Comparison of ENCODE assay signal across 10 cellular contexts in genomic region chr16:6016530-6017184, GRCh38.
DNase-seq lines count a peak whose midpoint lies in the region; ATAC-seq and TF ChIP-seq lines count a peak whose summit lies in the region.
"Had no signal": no experiment of that assay in that cellular context is flagged by ENCODE, and none has a peak within 500 bp of the region (broad histone marks: within the 10 kb centered on the region; RNA-seq: fewer than 3 reads in every experiment).

No MANE protein-coding gene starts in this region.

- CTCF ChIA-PET in BJ (lab: Yijun Ruan, JAX), result interaction anchor here (0.7 to 1.9 kb wide), 4 partner anchors 63 to 627 kb away, joined by 3 to 9 read pairs (median 3); no protein-coding TSS in a partner anchor

- H3K27me3 ChIP-seq in BJ (ENCODE audit: control insufficient read depth, insufficient read depth, low read length) (no peaks in the 10 kb centered on the region), HL-60 (ENCODE audit: insufficient read depth, poor library complexity, severe bottlenecking) (peaks cover 20% of the 10 kb centered on the region), iPS DF 6.9 (ENCODE audit: control insufficient read depth, insufficient read depth, low read length) (peaks cover 8% of the 10 kb centered on the region; the same call in 1 of the 2 replicates), heart right ventricle (peaks cover 11 to 62% (median 41%) of the 10 kb centered on the region in 7 donors)

- H3K4me1 ChIP-seq in iPS DF 6.9 (ENCODE audit: control insufficient read depth, insufficient read depth, low read length) (no peaks in the 10 kb centered on the region), heart right ventricle (peaks cover 0 to 6% (median 0%) of the 10 kb centered on the region in 9 donors)

- no peak for ATAC-seq in heart right ventricle

- H3K27me3 Mint-ChIP-seq in activated T-helper 2 cell treated with anti-CD3 and anti-CD28 coated beads, Interferon-gamma antibody, Interleukin-2, Interleukin-4, amounts not matched to agents 10 μg/mL and 5 μg/mL and 100 μg/mL, durations not matched to agents 14 hours and 24 hours and 36 hours (ENCODE audit: low read depth), result peaks cover 5% of the 10 kb centered on the region

- H3K4me1 Mint-ChIP-seq in activated T-helper 2 cell treated with anti-CD3 and anti-CD28 coated beads, Interferon-gamma antibody, Interleukin-2, Interleukin-4, amounts not matched to agents 10 μg/mL and 5 μg/mL and 100 μg/mL, durations not matched to agents 14 hours and 24 hours and 36 hours (ENCODE audit: low read depth), result no peaks in the 10 kb centered on the region
- H3K4me1 Mint-ChIP-seq: activated naive CD8-positive, alpha-beta T cell treated with anti-CD3 and anti-CD28 coated beads for 36 hours had no signal

- H3K36me3 ChIP-seq in BJ (ENCODE audit: control insufficient read depth, insufficient read depth, low read length), result no peaks in the 10 kb centered on the region
- H3K36me3 ChIP-seq in iPS DF 6.9 (ENCODE audit: control insufficient read depth, insufficient read depth, low read length), result no peaks in the 10 kb centered on the region
- no peaks in the 10 kb centered on the region for H3K36me3 ChIP-seq in heart right ventricle

- intact Hi-C loops in heart right ventricle (cut with DNase I), result no loop called here
- intact Hi-C loops in activated T-helper 2 cell treated with anti-CD3 and anti-CD28 coated beads, Interferon-gamma antibody, Interleukin-2, Interleukin-4, amounts not matched to agents 10 μg/mL and 5 μg/mL and 100 μg/mL, durations not matched to agents 14 hours and 24 hours and 36 hours (cut with micrococcal nuclease), result no loop called here

- TF ChIP-seq CTCF in BJ (IDR thresholded peaks at IDR 0.05; ENCODE audit: insufficient read depth, low read depth, low read length) (peak; percentile 33), HL-60 (IDR thresholded peaks at IDR 0.05; ENCODE audit: insufficient read depth, low read length) (peak; percentile 11), heart right ventricle (IDR thresholded peaks at IDR 0.05) (peak in 1 of 9 donors; percentile 10)

- no peaks in the 10 kb centered on the region for H3K36me3 Mint-ChIP-seq in activated T-helper 2 cell treated with anti-CD3 and anti-CD28 coated beads, Interferon-gamma antibody, Interleukin-2, Interleukin-4, amounts not matched to agents 10 μg/mL and 5 μg/mL and 100 μg/mL, durations not matched to agents 14 hours and 24 hours and 36 hours (ENCODE audit: low read depth)
- H3K36me3 Mint-ChIP-seq: activated naive CD8-positive, alpha-beta T cell treated with anti-CD3 and anti-CD28 coated beads for 36 hours had no signal

- WGBS in iPS DF 6.9 (ENCODE audit: insufficient coverage, insufficient read length), result no CpG with 5 or more reads among the region's 2 CpGs
- 13 to 14% methylated on average over 2 of the region's 2 CpGs for WGBS in heart right ventricle, 2 donors

- POLR2A ChIA-PET in BJ (lab: Charles Lee), result no interaction called here

- no peak overlapping the region for H3K27ac Mint-ChIP-seq in activated T-helper 2 cell treated with anti-CD3 and anti-CD28 coated beads, Interferon-gamma antibody, Interleukin-2, Interleukin-4, amounts not matched to agents 10 μg/mL and 5 μg/mL and 100 μg/mL, durations not matched to agents 14 hours and 24 hours and 36 hours
- H3K27ac Mint-ChIP-seq: activated naive CD8-positive, alpha-beta T cell treated with anti-CD3 and anti-CD28 coated beads for 36 hours had no signal

- H3K4me3 ChIP-seq in BJ (ENCODE audit: low read depth, low read length) (no peak overlapping the region), HL-60 (replicated peaks; ENCODE audit: insufficient read depth, low read length) (no peak overlapping the region), iPS DF 6.9 (ENCODE audit: low read length) (no peak overlapping the region), heart right ventricle (no peak overlapping the region)

- no peak overlapping the region for H3K4me3 Mint-ChIP-seq in activated T-helper 2 cell treated with anti-CD3 and anti-CD28 coated beads, Interferon-gamma antibody, Interleukin-2, Interleukin-4, amounts not matched to agents 10 μg/mL and 5 μg/mL and 100 μg/mL, durations not matched to agents 14 hours and 24 hours and 36 hours (ENCODE audit: low read depth)
- H3K4me3 Mint-ChIP-seq: activated naive CD8-positive, alpha-beta T cell treated with anti-CD3 and anti-CD28 coated beads for 36 hours had no signal

- H3K9me3 ChIP-seq in iPS DF 6.9 (ENCODE audit: control insufficient read depth, insufficient read depth, low read length), result no peaks in the 10 kb centered on the region
- H3K9me3 ChIP-seq in heart right ventricle, result peaks cover 0 to 15% (median 0%) of the 10 kb centered on the region in 11 donors

- H3K9me3 Mint-ChIP-seq in activated T-helper 2 cell treated with anti-CD3 and anti-CD28 coated beads, Interferon-gamma antibody, Interleukin-2, Interleukin-4, amounts not matched to agents 10 μg/mL and 5 μg/mL and 100 μg/mL, durations not matched to agents 14 hours and 24 hours and 36 hours, result peaks cover 4% of the 10 kb centered on the region

- H3K27ac ChIP-seq in HL-60 (replicated peaks) (no peak overlapping the region), iPS DF 6.9 (ENCODE audit: low read length) (no peak overlapping the region), heart right ventricle (no peak overlapping the region)

- DNase-seq in BJ (ENCODE audit: low read depth), result no peak
- peak; percentile 7 to 16 for DNase-seq in HL-60 (ENCODE audit: low read depth in 1 of 2, low spot score in 1 of 2)
- DNase-seq in RPMI8226, result peak; percentile 69
- DNase-seq in iPS DF 6.9 (ENCODE audit: low read depth, low spot score), result peak; percentile 37
- no peak for DNase-seq in putamen (ENCODE audit: low spot score)
- no peak for DNase-seq in heart right ventricle
- no peak for DNase-seq in activated gamma-delta T cell treated with Interleukin-2 at 50 U/mL for 16 hours
- no peak for DNase-seq in activated T-helper 2 cell treated with anti-CD3 and anti-CD28 coated beads, Interferon-gamma antibody, Interleukin-2, Interleukin-4, amounts not matched to agents 10 μg/mL and 5 μg/mL and 100 μg/mL, durations not matched to agents 14 hours and 24 hours and 36 hours (ENCODE audit: low spot score)
- DNase-seq: activated naive CD8-positive, alpha-beta T cell treated with anti-CD3 and anti-CD28 coated beads for 36 hours; DMS79 had no signal

Comparison
In these comparisons a context has a peak if more than half of its experiments do, and no peak if none do; other contexts are left out.
1. DNase-seq: peak in HL-60 (2 of 2), RPMI8226 (single experiment) and iPS DF 6.9 (single experiment); none in BJ (single experiment), putamen (single experiment), heart right ventricle (0 of 2), activated gamma-delta T cell treated with Interleukin-2 at 50 U/mL for 16 hours (single experiment) and activated T-helper 2 cell treated with anti-CD3 and anti-CD28 coated beads, Interferon-gamma antibody, Interleukin-2, Interleukin-4, amounts not matched to agents 10 μg/mL and 5 μg/mL and 100 μg/mL, durations not matched to agents 14 hours and 24 hours and 36 hours (single experiment).